6 cellular contexts compared by ENCODE assay signal in genomic region chr12:94900496-94900895, GRCh38.
"Had no signal": no experiment of that assay in that cellular context is flagged by ENCODE, and none has a peak within 500 bp of the region (broad histone marks: within the 10 kb centered on the region; RNA-seq: fewer than 3 reads in every experiment).

No MANE protein-coding gene starts in this region.

- H3K4me3 ChIP-seq: GM23338 had no signal

- DNase-seq: H9, HCEC 1CT had no signal

- H3K4me2 ChIP-seq: GM23338 had no signal

- H2AFZ ChIP-seq: GM23338 had no signal

- FAIRE-seq: H1, H54, HepG2 had no signal
